In genomic region chr5:172234031-172234430, GRCh38 we compare ENCODE assay signal across 15 cellular contexts. TPM values are rescaled to one million over a fixed set of nuclear protein-coding genes. Genes with fewer than 3 reads are reported as not detected.
DNase-seq lines count a peak whose midpoint lies in the region; ATAC-seq, FAIRE-seq and TF ChIP-seq lines count a peak whose summit lies in the region.
"Had no signal": no experiment of that assay in that cellular context is flagged by ENCODE, and none has a peak within 500 bp of the region (broad histone marks: within the 10 kb centered on the region; RNA-seq: fewer than 3 reads in every experiment).

No MANE protein-coding gene starts in this region.

- H3K27me3 ChIP-seq in HepG2 (ENCODE audit: control insufficient read depth in 1 of 2, insufficient read depth in 2 of 2, low read length in 2 of 2) = no peaks in the 10 kb centered on the region
- no peaks in the 10 kb centered on the region for H3K27me3 ChIP-seq in right lobe of liver
- H3K27me3 ChIP-seq in colonic mucosa = no peaks in the 10 kb centered on the region

- H3K4me3 ChIP-seq in HepG2 (replicated peaks in 1 of 3; ENCODE audit: insufficient read depth in 1 of 3, low read depth in 2 of 3, low read length in 3 of 3) = no peak overlapping the region
- H3K4me3 ChIP-seq in right lobe of liver = no peak overlapping the region
- H3K4me3 ChIP-seq in colonic mucosa = no peak overlapping the region

- no peak for TF ChIP-seq CTCF in HepG2 (CRISPR knock-in tag; IDR thresholded peaks at IDR 0.05)
- no peak for TF ChIP-seq CTCF in right lobe of liver (IDR thresholded peaks at IDR 0.05)
- no peak for TF ChIP-seq CTCF in colonic mucosa (IDR thresholded peaks at IDR 0.05)
- TF ChIP-seq CTCF in osteocyte (IDR thresholded peaks at IDR 0.05) = no peak

- no peak overlapping the region for H3K4me3 Mint-ChIP-seq in stimulated activated memory B cell treated with anti-CD40 and anti-IgM and Interleukin-4, amounts not matched to agents 10 μg/mL and 1 μg/mL and 100 μg/mL, for 72 hours
- H3K4me3 Mint-ChIP-seq in osteocyte (ENCODE audit: unreplicated experiment) = no peak overlapping the region
- H3K4me3 Mint-ChIP-seq: CD14-positive monocyte; CD8-positive, alpha-beta memory T cell; H9 had no signal

- in situ Hi-C loops in HepG2 (cut with HindIII; ENCODE audit: extremely low pct_ligation_motif_present, low pct_unique_long_range_greater_than_20kb) = no loop called here

- TF ChIP-seq RAD21 in HepG2 (CRISPR knock-in tag; IDR thresholded peaks at IDR 0.05) = no peak

- 97% methylated on average over 4 of the region's 4 CpGs for WGBS in HepG2 (ENCODE audit: low lambda C conversion rate)
- 95% methylated on average over 4 of the region's 4 CpGs for WGBS in right lobe of liver (ENCODE audit: insufficient coverage, low coverage, low lambda C conversion rate, missing lambda C conversion rate)

- H3K79me2 ChIP-seq in HepG2 (ENCODE audit: insufficient read depth, low read length) = peaks cover 26% of the 10 kb centered on the region

- H3K36me3 ChIP-seq in HepG2 (replicated peaks in 1 of 2; ENCODE audit: control insufficient read depth in 1 of 2, insufficient read depth in 2 of 2, low read length in 2 of 2) (peaks cover 2 to 27% of the 10 kb centered on the region in 2 experiments), right lobe of liver (peaks cover 0 to 9% (median 0%) of the 10 kb centered on the region in 4 donors), colonic mucosa (no peaks in the 10 kb centered on the region)

- H3K9ac ChIP-seq in HepG2 (ENCODE audit: insufficient read depth, low read depth, low read length) (no peak overlapping the region), colonic mucosa (ENCODE audit: low read depth in 2 of 2, low read length in 2 of 2) (no peak overlapping the region)

- H3K27ac ChIP-seq in HepG2 (ENCODE audit: extremely low read length, insufficient read depth, low read length) (peak overlapping the region; percentile 65), right lobe of liver (no peak overlapping the region), colonic mucosa (peak overlapping the region; percentile 72)

- peak overlapping the region; percentile 62 for H3K27ac Mint-ChIP-seq in stimulated activated memory B cell treated with anti-CD40 and anti-IgM and Interleukin-4, amounts not matched to agents 10 μg/mL and 1 μg/mL and 100 μg/mL, for 72 hours
- H3K27ac Mint-ChIP-seq in osteocyte (ENCODE audit: unreplicated experiment) = no peak overlapping the region

- no peaks in the 10 kb centered on the region for H3K27me3 Mint-ChIP-seq in stimulated activated memory B cell treated with anti-CD40 and anti-IgM and Interleukin-4, amounts not matched to agents 10 μg/mL and 1 μg/mL and 100 μg/mL, for 72 hours
- no peaks in the 10 kb centered on the region for H3K27me3 Mint-ChIP-seq in osteocyte (ENCODE audit: unreplicated experiment)
- H3K27me3 Mint-ChIP-seq: CD8-positive, alpha-beta memory T cell had no signal

- H3K36me3 Mint-ChIP-seq in stimulated activated memory B cell treated with anti-CD40 and anti-IgM and Interleukin-4, amounts not matched to agents 10 μg/mL and 1 μg/mL and 100 μg/mL, for 72 hours = peaks cover 42% of the 10 kb centered on the region
- peaks cover 23% of the 10 kb centered on the region for H3K36me3 Mint-ChIP-seq in osteocyte (ENCODE audit: unreplicated experiment)

- FAIRE-seq in HepG2 (lab: Jason Lieb, UNC) = no peak
- FAIRE-seq: HTR-8/SVneo had no signal

- H3K9me3 Mint-ChIP-seq in stimulated activated memory B cell treated with anti-CD40 and anti-IgM and Interleukin-4, amounts not matched to agents 10 μg/mL and 1 μg/mL and 100 μg/mL, for 72 hours = no peaks in the 10 kb centered on the region
- no peaks in the 10 kb centered on the region for H3K9me3 Mint-ChIP-seq in osteocyte (ENCODE audit: unreplicated experiment)
- H3K9me3 Mint-ChIP-seq: CD14-positive monocyte; CD8-positive, alpha-beta memory T cell; H9 had no signal

- ATAC-seq in HepG2 (no peak), right lobe of liver (no peak)
- no peak for ATAC-seq in stimulated activated memory B cell treated with anti-CD40 and anti-IgM and Interleukin-4, amounts not matched to agents 10 μg/mL and 1 μg/mL and 100 μg/mL, for 72 hours

- intact Hi-C loops in HepG2 (cut with micrococcal nuclease; ENCODE audit: unreplicated experiment) (no loop called here), right lobe of liver (cut with DNase I) (no loop called here), colonic mucosa (cut with DNase I) (no loop called here)

- DNase-seq in HepG2 (ENCODE audit: low spot score) (no peak), right lobe of liver (no peak), colonic mucosa (no peak), osteocyte (ENCODE audit: extremely low spot score, unreplicated experiment) (no peak), NCI-H2107 treated with DMSO at 0.1 percent for 48 hours (lab: John Stamatoyannopoulos, UW; ENCODE audit: unreplicated experiment) (no peak), HEK293T (ENCODE audit: extremely low spot score) (no peak)
- DNase-seq: CD8-positive, alpha-beta memory T cell; DMS53; GOT3; H9 had no signal

- H4K20me1 ChIP-seq in HepG2 (ENCODE audit: insufficient read depth, low read length) = no peaks in the 10 kb centered on the region

- H3K4me2 ChIP-seq in HepG2 (ENCODE audit: low read depth, low read length) = no peak overlapping the region

- BruUV-seq in HepG2 (replicated peaks; lab: Mats Ljungman, UMichigan) = no TSS peak

- H3K9me3 ChIP-seq in HepG2 (ENCODE audit: low read length) (no peaks in the 10 kb centered on the region), right lobe of liver (no peaks in the 10 kb centered on the region), colonic mucosa (no peaks in the 10 kb centered on the region)

- H3K4me1 Mint-ChIP-seq in stimulated activated memory B cell treated with anti-CD40 and anti-IgM and Interleukin-4, amounts not matched to agents 10 μg/mL and 1 μg/mL and 100 μg/mL, for 72 hours = peaks cover 38% of the 10 kb centered on the region
- peaks cover 34% of the 10 kb centered on the region for H3K4me1 Mint-ChIP-seq in osteocyte (ENCODE audit: unreplicated experiment)

- CTCF ChIA-PET in HepG2 (lab: Yijun Ruan, JAX; ENCODE audit: low intra/inter-chr PET ratio, low total read pairs) (no interaction called here), HEK293T (lab: Yijun Ruan, JAX) (no interaction called here)

- H2AFZ ChIP-seq in HepG2 (ENCODE audit: low read length) = no peak overlapping the region

- no peak for TF ChIP-seq POLR2A in HepG2 (IDR thresholded peaks at IDR 0.05; ENCODE audit: insufficient read depth in 1 of 2, low read depth in 2 of 2, low read length in 2 of 2)
- TF ChIP-seq POLR2A in right lobe of liver (IDR thresholded peaks at IDR 0.05) = no peak

- TF ChIP-seq EP300 in HepG2 (IDR thresholded peaks at IDR 0.05; ENCODE audit: low read depth in 2 of 2, low read length in 2 of 2) (no peak), HepG2 (CRISPR knock-in tag; IDR thresholded peaks at IDR 0.05; ENCODE audit: borderline replicate concordance) (no peak)

- POLR2A ChIA-PET in HepG2 (lab: Yijun Ruan, JAX) = interaction anchor here (0.6 kb wide), 1 partner anchor 155 kb away, joined by 4 read pairs; no protein-coding TSS in a partner anchor
- POLR2A ChIA-PET in HEK293T (lab: Yijun Ruan, JAX) = no interaction called here

- H3K4me1 ChIP-seq in HepG2 (ENCODE audit: insufficient read depth, low read length) = peaks cover 53% of the 10 kb centered on the region
- peaks cover 0 to 19% (median 10%) of the 10 kb centered on the region in 4 donors for H3K4me1 ChIP-seq in right lobe of liver
- no peaks in the 10 kb centered on the region for H3K4me1 ChIP-seq in colonic mucosa

RNA-seq across cellular contexts. Expression of gene EFCAB9, which starts 40.1 kb away (rescaled TPM):
- total RNA-seq in HepG2 (2016; rRNA removed; fragmentation: Illumina TruSeq; extraction: Trizol) = not detected in 2 replicates
- total RNA-seq in HepG2 (2016; cell fraction: cytosol; rRNA removed; fragmentation: Illumina TruSeq; extraction: Trizol; ENCODE audit: low read depth) = not detected in 2 replicates
- total RNA-seq in HepG2 (2016; cell fraction: insoluble cytoplasmic fraction; rRNA removed; fragmentation: Illumina TruSeq; extraction: Trizol) = not detected in 2 replicates
- total RNA-seq in HepG2 (2016; cell fraction: membrane; rRNA removed; fragmentation: Illumina TruSeq; extraction: Trizol) = not detected in 2 replicates
- total RNA-seq in HepG2 (2016; cell fraction: nucleus; rRNA removed; fragmentation: Illumina TruSeq; extraction: Trizol) = not detected in 2 replicates
- not detected in 2 replicates for polyA plus RNA-seq in HepG2 (2011; rRNA removed)
- not detected in 2 replicates for polyA plus RNA-seq in HepG2 (2011; cell fraction: cytosol; rRNA removed)
- not detected in 2 replicates for polyA plus RNA-seq in HepG2 (2011; cell fraction: nucleus; rRNA removed)
- polyA plus RNA-seq in HepG2 (2012) = not detected in 2 replicates
- not detected in 2 replicates for polyA plus RNA-seq in HepG2 (2016; cell fraction: cytosol; fragmentation: Illumina TruSeq; extraction: Trizol; ENCODE audit: low read depth)
- polyA plus RNA-seq in HepG2 (2016; cell fraction: insoluble cytoplasmic fraction; fragmentation: Illumina TruSeq; extraction: Trizol; ENCODE audit: low read depth) = not detected in 2 replicates
- polyA plus RNA-seq in HepG2 (2016; cell fraction: membrane; fragmentation: Illumina TruSeq; extraction: Trizol; ENCODE audit: low read depth) = not detected in 2 replicates
- polyA plus RNA-seq in HepG2 (2016; cell fraction: nucleus; fragmentation: Illumina TruSeq; extraction: Trizol; ENCODE audit: insufficient read depth, low read depth) = not detected in 2 replicates
- polyA minus RNA-seq in HepG2 (2011; rRNA and poly(A)+ RNA removed; ENCODE audit: low replicate concordance) = not detected in 2 replicates
- not detected in 2 replicates for polyA minus RNA-seq in HepG2 (2011; cell fraction: cytosol; rRNA and poly(A)+ RNA removed)
- not detected in 2 replicates for polyA minus RNA-seq in HepG2 (2011; cell fraction: nucleus; rRNA and poly(A)+ RNA removed)
- not detected for total RNA-seq in right lobe of liver
- total RNA-seq in colonic mucosa = not detected
- not detected in 2 replicates for total RNA-seq in osteocyte
- total RNA-seq: A673; CD8-positive, alpha-beta memory T cell; H9 had no signal
- polyA plus RNA-seq: BJ; CD14-positive monocyte; CD8-positive, alpha-beta memory T cell had no signal

RNA-seq across cellular contexts. Expression of gene STK10, which starts 46.0 kb away (rescaled TPM):
- 6.2 and 7.2 TPM in 2 replicates for total RNA-seq in HepG2 (2016; rRNA removed; fragmentation: Illumina TruSeq; extraction: Trizol)
- 2.5 and 3.0 TPM in 2 replicates for total RNA-seq in HepG2 (2016; cell fraction: cytosol; rRNA removed; fragmentation: Illumina TruSeq; extraction: Trizol; ENCODE audit: low read depth)
- total RNA-seq in HepG2 (2016; cell fraction: insoluble cytoplasmic fraction; rRNA removed; fragmentation: Illumina TruSeq; extraction: Trizol) = 4.8 and 6.1 TPM in 2 replicates
- total RNA-seq in HepG2 (2016; cell fraction: membrane; rRNA removed; fragmentation: Illumina TruSeq; extraction: Trizol) = 3.2 and 4.9 TPM in 2 replicates
- total RNA-seq in HepG2 (2016; cell fraction: nucleus; rRNA removed; fragmentation: Illumina TruSeq; extraction: Trizol) = 5.9 and 8.3 TPM in 2 replicates
- 7.0 and 7.8 TPM in 2 replicates for polyA plus RNA-seq in HepG2 (2011; rRNA removed)
- 3.7 and 4.6 TPM in 2 replicates for polyA plus RNA-seq in HepG2 (2011; cell fraction: cytosol; rRNA removed)
- 14.1 and 17.0 TPM in 2 replicates for polyA plus RNA-seq in HepG2 (2011; cell fraction: nucleus; rRNA removed)
- polyA plus RNA-seq in HepG2 (2012) = 7.2 and 8.7 TPM in 2 replicates
- 1.5 and 2.9 TPM in 2 replicates for polyA plus RNA-seq in HepG2 (2016; cell fraction: cytosol; fragmentation: Illumina TruSeq; extraction: Trizol; ENCODE audit: low read depth)
- 3.6 and 4.4 TPM in 2 replicates for polyA plus RNA-seq in HepG2 (2016; cell fraction: insoluble cytoplasmic fraction; fragmentation: Illumina TruSeq; extraction: Trizol; ENCODE audit: low read depth)
- 2.6 and 3.6 TPM in 2 replicates for polyA plus RNA-seq in HepG2 (2016; cell fraction: membrane; fragmentation: Illumina TruSeq; extraction: Trizol; ENCODE audit: low read depth)
- polyA plus RNA-seq in HepG2 (2016; cell fraction: nucleus; fragmentation: Illumina TruSeq; extraction: Trizol; ENCODE audit: insufficient read depth, low read depth) = 8.3 and 9.7 TPM in 2 replicates
- polyA minus RNA-seq in HepG2 (2011; rRNA and poly(A)+ RNA removed; ENCODE audit: low replicate concordance) = 22.6 and 29.6 TPM in 2 replicates
- polyA minus RNA-seq in HepG2 (2011; cell fraction: cytosol; rRNA and poly(A)+ RNA removed) = 6.8 and 10.3 TPM in 2 replicates
- polyA minus RNA-seq in HepG2 (2011; cell fraction: nucleus; rRNA and poly(A)+ RNA removed) = 17.4 and 22.1 TPM in 2 replicates
- 10 to 100 TPM in 2 of 6 experiments, 1 to 10 TPM in 4; 6.9 to 27.4 (median 9.0) TPM for total RNA-seq in right lobe of liver
- 10 to 100 TPM; 16.1 to 23.2 TPM for total RNA-seq in colonic mucosa
- 66.2 and 86.0 TPM in 2 replicates for total RNA-seq in osteocyte

RNA-seq across cellular contexts. Expression of gene UBTD2, which starts 49.5 kb away (rescaled TPM):
- 24.1 and 32.9 TPM in 2 replicates for total RNA-seq in HepG2 (2016; rRNA removed; fragmentation: Illumina TruSeq; extraction: Trizol)
- total RNA-seq in HepG2 (2016; cell fraction: cytosol; rRNA removed; fragmentation: Illumina TruSeq; extraction: Trizol; ENCODE audit: low read depth) = 9.7 and 11.2 TPM in 2 replicates
- 24.7 and 30.9 TPM in 2 replicates for total RNA-seq in HepG2 (2016; cell fraction: insoluble cytoplasmic fraction; rRNA removed; fragmentation: Illumina TruSeq; extraction: Trizol)
- 41.5 and 46.2 TPM in 2 replicates for total RNA-seq in HepG2 (2016; cell fraction: membrane; rRNA removed; fragmentation: Illumina TruSeq; extraction: Trizol)
- total RNA-seq in HepG2 (2016; cell fraction: nucleus; rRNA removed; fragmentation: Illumina TruSeq; extraction: Trizol) = 14.0 and 15.3 TPM in 2 replicates
- 13.6 and 15.2 TPM in 2 replicates for polyA plus RNA-seq in HepG2 (2011; rRNA removed)
- 8.1 and 12.6 TPM in 2 replicates for polyA plus RNA-seq in HepG2 (2011; cell fraction: cytosol; rRNA removed)
- 4.2 and 5.7 TPM in 2 replicates for polyA plus RNA-seq in HepG2 (2011; cell fraction: nucleus; rRNA removed)
- 15.3 and 22.4 TPM in 2 replicates for polyA plus RNA-seq in HepG2 (2012)
- 13.7 and 15.1 TPM in 2 replicates for polyA plus RNA-seq in HepG2 (2016; cell fraction: cytosol; fragmentation: Illumina TruSeq; extraction: Trizol; ENCODE audit: low read depth)
- 36.9 and 39.9 TPM in 2 replicates for polyA plus RNA-seq in HepG2 (2016; cell fraction: insoluble cytoplasmic fraction; fragmentation: Illumina TruSeq; extraction: Trizol; ENCODE audit: low read depth)
- polyA plus RNA-seq in HepG2 (2016; cell fraction: membrane; fragmentation: Illumina TruSeq; extraction: Trizol; ENCODE audit: low read depth) = 40.2 and 41.2 TPM in 2 replicates
- polyA plus RNA-seq in HepG2 (2016; cell fraction: nucleus; fragmentation: Illumina TruSeq; extraction: Trizol; ENCODE audit: insufficient read depth, low read depth) = 20.7 and 21.5 TPM in 2 replicates
- 7.6 and 8.4 TPM in 2 replicates for polyA minus RNA-seq in HepG2 (2011; rRNA and poly(A)+ RNA removed; ENCODE audit: low replicate concordance)
- polyA minus RNA-seq in HepG2 (2011; cell fraction: cytosol; rRNA and poly(A)+ RNA removed) = 14.6 and 18.6 TPM in 2 replicates
- polyA minus RNA-seq in HepG2 (2011; cell fraction: nucleus; rRNA and poly(A)+ RNA removed) = 12.5 and 14.8 TPM in 2 replicates
- total RNA-seq in right lobe of liver = 10 to 100 TPM in 1 of 6 experiments, 1 to 10 TPM in 5; 6.7 to 11.7 (median 9.2) TPM
- total RNA-seq in colonic mucosa = 10 to 100 TPM; 15.4 to 24.3 TPM
- total RNA-seq in osteocyte = 47.5 and 48.0 TPM in 2 replicates

Comparison
In these comparisons a context has a peak if more than half of its experiments do, and no peak if none do; other contexts are left out.
1. H3K27ac ChIP-seq: peak in HepG2 (single experiment) and colonic mucosa (single experiment); none in right lobe of liver (0 of 3).